21 cellular contexts compared by ENCODE assay signal in genomic region chr9:135857371-135857786, GRCh38. TPM values are rescaled to one million over a fixed set of nuclear protein-coding genes. Genes with fewer than 3 reads are reported as not detected.
DNase-seq lines count a peak whose midpoint lies in the region; TF ChIP-seq lines count a peak whose summit lies in the region.
"Had no signal": no experiment of that assay in that cellular context is flagged by ENCODE, and none has a peak within 500 bp of the region (broad histone marks: within the 10 kb centered on the region; RNA-seq: fewer than 3 reads in every experiment).

No MANE protein-coding gene starts in this region.

- POLR2A ChIA-PET in AG04450 (lab: Yijun Ruan, JAX): no interaction called here

- H3K4me1 ChIP-seq in neural progenitor cell: no peaks in the 10 kb centered on the region
- H3K4me1 ChIP-seq: Peyer's patch, upper lobe of left lung had no signal

- H3K4me2 ChIP-seq in neural progenitor cell: no peak overlapping the region
- H3K4me2 ChIP-seq: A549 had no signal

- H3K36me3 Mint-ChIP-seq in HFFc6 (ENCODE audit: low read depth) (peaks cover 15% of the 10 kb centered on the region), neural progenitor cell (peaks cover 40% of the 10 kb centered on the region)

- no peak overlapping the region for H2AFZ ChIP-seq in neural progenitor cell (replicated peaks)

- in situ Hi-C loops in astrocyte of the cerebellum (cut with HindIII; ENCODE audit: low sequenced_read_pairs) (no loop called here), KBM-7 (cut with MboI; ENCODE audit: low pct_unique_long_range_greater_than_20kb, low sequenced_read_pairs) (no loop called here)

- H3K4me3 Mint-ChIP-seq in HFFc6 (peak overlapping the region; percentile 18), neural progenitor cell (no peak overlapping the region)
- H3K4me3 Mint-ChIP-seq: CD8-positive, alpha-beta memory T cell; dendritic cell treated with granulocyte-macrophage colony-stimulating factor and Interleukin-4, amounts not matched to agents 40 ng/mL and 50 ng/mL, for 4 days had no signal

- H3K27ac Mint-ChIP-seq in HFFc6 (peak overlapping the region; percentile 86), neural progenitor cell (no peak overlapping the region)
- H3K27ac Mint-ChIP-seq: activated T-helper 2 cell treated with anti-CD3 and anti-CD28 coated beads, Interferon-gamma antibody, Interleukin-2, Interleukin-4, amounts not matched to agents 10 μg/mL and 5 μg/mL and 100 μg/mL, durations not matched to agents 14 hours and 24 hours and 36 hours; dendritic cell treated with granulocyte-macrophage colony-stimulating factor and Interleukin-4, amounts not matched to agents 40 ng/mL and 50 ng/mL, for 4 days; progenitor cell of endocrine pancreas had no signal

- H3K79me2 ChIP-seq in neural progenitor cell (ENCODE audit: low read depth): peaks cover 87% of the 10 kb centered on the region

- no peaks in the 10 kb centered on the region for H3K27me3 ChIP-seq in AG04450 (ENCODE audit: control insufficient read depth, insufficient read depth, low read length)
- H3K27me3 ChIP-seq in neural progenitor cell: no peaks in the 10 kb centered on the region
- H3K27me3 ChIP-seq: esophagus muscularis mucosa, Peyer's patch, upper lobe of left lung had no signal

- H3K36me3 ChIP-seq in neural progenitor cell: no peaks in the 10 kb centered on the region
- H3K36me3 ChIP-seq: Peyer's patch had no signal

- H3F3A ChIP-seq in neural progenitor cell (ENCODE audit: low read depth): no peaks in the 10 kb centered on the region

- CTCF ChIA-PET in AG04450 (lab: Charles Lee): interaction anchor here (1.3 kb wide), 1 partner anchor 8 kb away, joined by 3 read pairs; no protein-coding TSS in a partner anchor

- H3K9me3 ChIP-seq in AG04450 (ENCODE audit: control insufficient read depth, insufficient read depth, low read length) (no peaks in the 10 kb centered on the region), neural progenitor cell (ENCODE audit: low read depth) (no peaks in the 10 kb centered on the region)
- H3K9me3 ChIP-seq: A549, esophagus muscularis mucosa, Peyer's patch, upper lobe of left lung had no signal

- peaks cover 37% of the 10 kb centered on the region for H4K20me1 ChIP-seq in neural progenitor cell (ENCODE audit: low read depth)

- H3K4me1 Mint-ChIP-seq in HFFc6 (ENCODE audit: low read depth) (peaks cover 33% of the 10 kb centered on the region), neural progenitor cell (no peaks in the 10 kb centered on the region)

- H3K9me3 Mint-ChIP-seq in HFFc6 (no peaks in the 10 kb centered on the region), neural progenitor cell (no peaks in the 10 kb centered on the region)
- H3K9me3 Mint-ChIP-seq: activated T-helper 2 cell treated with anti-CD3 and anti-CD28 coated beads, Interferon-gamma antibody, Interleukin-2, Interleukin-4, amounts not matched to agents 10 μg/mL and 5 μg/mL and 100 μg/mL, durations not matched to agents 14 hours and 24 hours and 36 hours; CD8-positive, alpha-beta memory T cell; dendritic cell treated with granulocyte-macrophage colony-stimulating factor and Interleukin-4, amounts not matched to agents 40 ng/mL and 50 ng/mL, for 4 days had no signal

- TF ChIP-seq CTCF in AG04450 (IDR thresholded peaks at IDR 0.05; ENCODE audit: low read depth, low read length) (no peak), HFFc6 (IDR thresholded peaks at IDR 0.05) (no peak), astrocyte of the cerebellum (IDR thresholded peaks at IDR 0.05; ENCODE audit: low read depth, low read length, missing control alignments) (no peak), fibroblast of the aortic adventitia (IDR thresholded peaks at IDR 0.05; ENCODE audit: insufficient read depth, low read length) (no peak), neural progenitor cell (IDR thresholded peaks at IDR 0.05) (no peak)

- H3K27ac ChIP-seq in AG04450 (ENCODE audit: low read depth, low read length) (peak overlapping the region; percentile 70), neural progenitor cell (no peak overlapping the region)
- H3K27ac ChIP-seq: A549, Peyer's patch, upper lobe of left lung had no signal

- no peaks in the 10 kb centered on the region; the same call in none of the 2 replicates for H3K27me3 Mint-ChIP-seq in HFFc6 (ENCODE audit: insufficient read depth)
- H3K27me3 Mint-ChIP-seq in neural progenitor cell (ENCODE audit: insufficient read depth, low read depth): peaks cover 2% of the 10 kb centered on the region
- H3K27me3 Mint-ChIP-seq: CD8-positive, alpha-beta memory T cell; dendritic cell treated with granulocyte-macrophage colony-stimulating factor and Interleukin-4, amounts not matched to agents 40 ng/mL and 50 ng/mL, for 4 days; progenitor cell of endocrine pancreas had no signal

- no peak overlapping the region for H3K9ac ChIP-seq in neural progenitor cell

- DNase-seq in AG04450 (ENCODE audit: low read depth, low spot score): peak; percentile 30
- DNase-seq in HFFc6: peak; percentile 39
- DNase-seq in astrocyte of the cerebellum (ENCODE audit: low read depth): peak; percentile 15
- peak; percentile 73 for DNase-seq in fibroblast of the aortic adventitia (ENCODE audit: low read depth)
- DNase-seq in putamen (ENCODE audit: low spot score): no peak
- DNase-seq in NCI-H1436 (lab: John Stamatoyannopoulos, UW): no peak
- DNase-seq in neural progenitor cell (ENCODE audit: low spot score): no peak
- DNase-seq in KBM-7: no peak
- DNase-seq: amniotic stem cell; CD8-positive, alpha-beta memory T cell; NCI-H187 treated with DMSO at 0.1 percent for 48 hours; NCI-H526; Peyer's patch; stimulated activated naive CD4-positive, alpha-beta T cell treated with Interleukin-2 at 50 U/mL for 16 hours; upper lobe of left lung; WERI-Rb-1 had no signal

- H3K4me3 ChIP-seq in AG04450 (ENCODE audit: low read depth, low read length): no peak overlapping the region
- no peak overlapping the region for H3K4me3 ChIP-seq in astrocyte of the cerebellum (ENCODE audit: low read depth, low read length)
- H3K4me3 ChIP-seq in fibroblast of the aortic adventitia (ENCODE audit: low read depth, low read length): no peak overlapping the region
- no peak overlapping the region for H3K4me3 ChIP-seq in neural progenitor cell
- H3K4me3 ChIP-seq: A549, esophagus muscularis mucosa, Peyer's patch, upper lobe of left lung had no signal

RNA-seq across cellular contexts. Expression of gene CAMSAP1, which starts 50.0 kb away (rescaled TPM):
- polyA plus RNA-seq in AG04450 (2011; rRNA removed): 7.8 and 9.5 TPM in 2 replicates
- 93.8 and 98.0 TPM in 2 replicates for polyA minus RNA-seq in AG04450 (2011; rRNA and poly(A)+ RNA removed)
- total RNA-seq in HFFc6 (2021; fragmentation: NEBNext Ultra II Directional; extraction: Animal tissue kit (Norgen Biotek cat#: 25700)): 10 to 100 TPM; 14.9 to 22.8 (median 18.1) TPM
- total RNA-seq in fibroblast of the aortic adventitia (ENCODE audit: low replicate concordance) (15.7 and 26.4 TPM in 2 replicates), neural progenitor cell (ENCODE audit: low replicate concordance) (39.3 and 44.9 TPM in 2 replicates)

Comparison
In these comparisons a context has a peak if more than half of its experiments do, and no peak if none do; other contexts are left out.
1. DNase-seq: peak in AG04450 (single experiment), HFFc6 (single experiment), astrocyte of the cerebellum (single experiment) and fibroblast of the aortic adventitia (single experiment); none in putamen (single experiment), NCI-H1436 (single experiment), neural progenitor cell (single experiment) and KBM-7 (single experiment).